In genomic region chr7:122137291-122138077, GRCh38 we compare ENCODE assay signal across 10 cellular contexts. TPM values are rescaled to one million over a fixed set of nuclear protein-coding genes. Genes with fewer than 3 reads are reported as not detected.
DNase-seq lines count a peak whose midpoint lies in the region; ATAC-seq, FAIRE-seq and TF ChIP-seq lines count a peak whose summit lies in the region.
"Had no signal": no experiment of that assay in that cellular context is flagged by ENCODE, and none has a peak within 500 bp of the region (broad histone marks: within the 10 kb centered on the region; RNA-seq: fewer than 3 reads in every experiment).

No MANE protein-coding gene starts in this region.

- peaks cover 37% of the 10 kb centered on the region for H3K4me1 ChIP-seq in HUES64 (ENCODE audit: insufficient read depth, low read length)
- H3K4me1 ChIP-seq in adrenal gland (replicated peaks in 1 of 2) = peaks cover 0 to 29% of the 10 kb centered on the region in 2 donors

- peak overlapping the region; percentile 8; the same call in 1 of the 2 replicates for H3K4me3 ChIP-seq in HUES64 (ENCODE audit: low read length)
- peak overlapping the region in 1 of 4 donors; percentile 58 for H3K4me3 ChIP-seq in adrenal gland

- no peaks in the 10 kb centered on the region for H3K9me3 ChIP-seq in HUES64 (ENCODE audit: insufficient read depth, low read depth, low read length)
- no peaks in the 10 kb centered on the region for H3K9me3 ChIP-seq in adrenal gland (replicated peaks in 1 of 3)

- no peak for TF ChIP-seq POLR2A in adrenal gland (IDR thresholded peaks at IDR 0.05)

- DNase-seq in amniotic epithelial cell (ENCODE audit: low read depth) (peak; percentile 66), superior temporal gyrus (ENCODE audit: extremely low spot score) (peak; percentile 52), NCI-H345 treated with DMSO at 0.1 percent for 48 hours (lab: John Stamatoyannopoulos, UW; ENCODE audit: unreplicated experiment) (no peak), adrenal gland (no peak), GDM1 (lab: John Stamatoyannopoulos, UW) (no peak)
- DNase-seq: activated naive CD4-positive, alpha-beta T cell treated with anti-CD3 and anti-CD28 coated beads, Interleukin-2, amount 50 U/mL, for 16 hours; NCI-H510A had no signal

- TF ChIP-seq CTCF in adrenal gland (IDR thresholded peaks at IDR 0.05) = no peak

- no peak overlapping the region for H3K9ac ChIP-seq in HUES64 (ENCODE audit: low read depth, low read length)

- H3K27me3 ChIP-seq in HUES64 (ENCODE audit: insufficient read depth, low read length) (no peaks in the 10 kb centered on the region), adrenal gland (no peaks in the 10 kb centered on the region)

- intact Hi-C loops in adrenal gland (cut with DNase I) = no loop called here

- H3K27ac ChIP-seq in HUES64 (ENCODE audit: low read depth, low read length) (no peak overlapping the region), adrenal gland (peak overlapping the region in 1 of 5 donors; percentile 17)

- peak; percentile 76 for FAIRE-seq in islet of Langerhans (lab: Jason Lieb, UNC)

- 78% methylated on average over 5 of the region's 5 CpGs for WGBS in HUES64
- WGBS in adrenal gland, 4 donors = 39 to 51% (median 43%) methylated on average over 5 of the region's 5 CpGs

- H3K36me3 ChIP-seq in HUES64 (ENCODE audit: insufficient read depth, low read length) (peaks cover 33% of the 10 kb centered on the region), adrenal gland (replicated peaks in 1 of 2) (no peaks in the 10 kb centered on the region)

- no peak for ATAC-seq in HG02938 (IDR thresholded peaks at IDR 0.05; ENCODE audit: unreplicated experiment)

RNA-seq across cellular contexts. Expression of gene AASS, which starts 6.6 kb away (rescaled TPM):
- 80.1 TPM for polyA plus RNA-seq in HUES64 (2013, experiment 1 of 2)
- polyA plus RNA-seq in HUES64 (2013, experiment 2 of 2) = 93.5 TPM
- total RNA-seq in adrenal gland = 10 to 100 TPM; 11.9 to 27.8 (median 23.2) TPM
- 10 to 100 TPM in 2 of 3 donors, 1 to 10 TPM in 1; 7.7 to 13.2 (median 11.0) TPM for polyA plus RNA-seq in adrenal gland

Comparison
In these comparisons a context has a peak if more than half of its experiments do, and no peak if none do; other contexts are left out.
1. DNase-seq: peak in amniotic epithelial cell (single experiment) and superior temporal gyrus (single experiment); none in NCI-H345 treated with DMSO at 0.1 percent for 48 hours (single experiment), adrenal gland (0 of 7) and GDM1 (single experiment).